Comparison of ENCODE assay signal across 21 cellular contexts in the genomic region with DNA sequence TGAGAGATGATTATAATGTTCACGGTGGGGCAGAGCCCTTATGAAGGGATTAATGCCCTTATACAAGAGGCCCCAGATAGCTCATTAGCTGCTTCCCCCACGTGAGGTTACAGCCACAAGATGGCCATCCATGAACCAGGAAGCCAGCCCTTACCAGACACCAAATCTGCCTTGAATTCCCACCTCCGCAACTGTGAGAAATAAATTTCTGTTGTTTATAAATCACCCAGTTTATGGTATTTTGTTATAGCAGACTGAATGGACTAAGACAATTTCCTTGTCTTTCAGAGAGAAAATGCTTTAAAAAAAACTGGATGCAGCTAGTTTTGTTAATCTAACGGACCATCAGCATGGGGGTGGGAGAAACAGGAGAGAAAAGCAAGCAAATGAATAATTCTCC.
"Had no signal": no experiment of that assay in that cellular context is flagged by ENCODE, and none has a peak within 500 bp of the region (broad histone marks: within the 10 kb centered on the region; RNA-seq: fewer than 3 reads in every experiment).

No MANE protein-coding gene starts in this region.

- H3K36me3 Mint-ChIP-seq: T-cell had no signal

- H3K27me3 ChIP-seq: Peyer's patch had no signal

- H2AFZ ChIP-seq: PC-9 had no signal

- H3K4me1 Mint-ChIP-seq: IgD-negative memory B cell, T-cell had no signal

- H3K4me3 Mint-ChIP-seq: IgD-negative memory B cell; T-cell; T-helper 1 cell treated with Interleukin-12 subunit alpha and Interleukin-12 subunit beta and Interleukin-4 antibody, amounts not matched to agents 30 μg/mL and 1 μg/mL, for 36 hours had no signal

- DNase-seq: KBM-7, MM.1S, NCI-H1092 treated with DMSO at 0.1 percent for 48 hours, NCI-H1436, NCI-H187, NCI-H2029, NCI-H2081 treated with DMSO at 0.1 percent for 48 hours, NCI-H2171, NCI-H226, NCI-H446 treated with DMSO at 0.1 percent for 48 hours, NCI-H510A treated with DMSO at 0.1 percent for 48 hours, NCI-H526, OCI-M1, PC-9, Peyer's patch, SHP77 treated with DMSO at 0.1 percent for 48 hours, SK-N-SH, SW 1271, T-cell had no signal

- H3K9me3 Mint-ChIP-seq: IgD-negative memory B cell; T-cell; T-helper 1 cell treated with Interleukin-12 subunit alpha and Interleukin-12 subunit beta and Interleukin-4 antibody, amounts not matched to agents 30 μg/mL and 1 μg/mL, for 36 hours had no signal

- H3K9me3 ChIP-seq: Peyer's patch, SK-N-SH had no signal

- H3K4me2 ChIP-seq: PC-9, SK-N-SH had no signal

- H3K4me1 ChIP-seq: Peyer's patch had no signal

- H3K27ac Mint-ChIP-seq: IgD-negative memory B cell; T-cell; T-helper 1 cell treated with Interleukin-12 subunit alpha and Interleukin-12 subunit beta and Interleukin-4 antibody, amounts not matched to agents 30 μg/mL and 1 μg/mL, for 36 hours had no signal

- H3K4me3 ChIP-seq: PC-9, Peyer's patch had no signal

- H3K36me3 ChIP-seq: Peyer's patch had no signal

- H3K9me2 ChIP-seq: SK-N-SH had no signal

- H3K9ac ChIP-seq: SK-N-SH had no signal

- H3K27ac ChIP-seq: PC-9, Peyer's patch had no signal
